Comparison of ENCODE assay signal across 15 cellular contexts in the genomic region with DNA sequence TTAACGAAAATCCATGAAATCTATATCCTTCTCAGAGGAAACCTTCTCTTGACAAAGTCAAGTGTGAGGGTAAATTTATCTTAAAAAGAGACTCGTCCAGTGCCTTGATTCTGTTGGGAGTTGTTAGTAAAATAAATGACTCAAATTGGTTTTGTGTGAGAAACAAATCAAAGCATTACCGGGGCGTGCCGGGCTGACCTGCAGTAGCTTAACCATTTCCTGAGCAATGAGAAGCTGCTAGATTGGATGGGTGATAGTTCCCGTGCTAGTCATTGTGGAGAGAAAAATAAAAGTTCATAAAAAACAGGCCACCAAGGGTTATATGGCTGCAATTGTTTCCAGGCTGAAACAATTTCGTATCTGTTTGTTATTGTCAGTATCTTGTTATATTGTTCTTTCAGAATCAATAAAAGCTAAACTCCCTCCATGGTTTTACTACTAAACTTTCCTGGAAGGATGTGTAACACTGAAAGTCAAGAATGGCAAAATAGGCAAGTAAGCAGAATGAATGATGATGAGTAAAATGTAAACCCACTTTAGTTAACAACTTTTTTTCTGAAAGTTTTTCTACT.
A peak's percentile ranks its signal among the peaks of the same experiment; 100 is the strongest.
DNase-seq lines count a peak whose midpoint lies in the region; ATAC-seq and FAIRE-seq lines count a peak whose summit lies in the region.
"Had no signal": no experiment of that assay in that cellular context is flagged by ENCODE, and none has a peak within 500 bp of the region (broad histone marks: within the 10 kb centered on the region; RNA-seq: fewer than 3 reads in every experiment).

No MANE protein-coding gene starts in this region.

- H3K9ac ChIP-seq in adipocyte (ENCODE audit: low read length) = no peak overlapping the region

- H3K36me3 Mint-ChIP-seq in naive thymus-derived CD4-positive, alpha-beta T cell = no peaks in the 10 kb centered on the region

- no peaks in the 10 kb centered on the region for H3K9me3 ChIP-seq in adipocyte (ENCODE audit: control insufficient read depth, low read length)
- H3K9me3 ChIP-seq in naive thymus-derived CD4-positive, alpha-beta T cell (ENCODE audit: control insufficient read depth in 2 of 3, low read length in 3 of 3) = no peaks in the 10 kb centered on the region
- H3K9me3 ChIP-seq: testis had no signal

- POLR2A ChIA-PET in naive thymus-derived CD4-positive, alpha-beta T cell (lab: Charles Lee) = no interaction called here

- no peak overlapping the region for H3K27ac Mint-ChIP-seq in naive thymus-derived CD4-positive, alpha-beta T cell

- intact Hi-C loops in left colon (cut with DNase I, micrococcal nuclease) = no loop called here
- intact Hi-C loops in naive thymus-derived CD4-positive, alpha-beta T cell (cut with micrococcal nuclease) = no loop called here

- in situ Hi-C loops in ACHN (cut with HindIII; ENCODE audit: low pct_ligation_motif_present, low pct_unique_long_range_greater_than_20kb, low sequenced_read_pairs) = no loop called here

- H3K27ac ChIP-seq in naive thymus-derived CD4-positive, alpha-beta T cell (ENCODE audit: low read depth, low read length) = no peak overlapping the region
- H3K27ac ChIP-seq: testis had no signal

- peaks cover 0 to 6% (median 0%) of the 10 kb centered on the region in 11 donors for H3K9me3 Mint-ChIP-seq in naive thymus-derived CD4-positive, alpha-beta T cell

- H3K27me3 Mint-ChIP-seq in naive thymus-derived CD4-positive, alpha-beta T cell = peaks cover 18 to 41% (median 29%) of the 10 kb centered on the region in 5 donors

- CTCF ChIA-PET in naive thymus-derived CD4-positive, alpha-beta T cell (lab: Charles Lee) = no interaction called here

- peak; percentile 50 for DNase-seq in ACHN
- DNase-seq in HTR-8/SVneo (ENCODE audit: insufficient read length, low spot score) = peak; percentile 7
- DNase-seq in adipocyte (ENCODE audit: low read depth) = no peak
- peak in 1 of 2 donors; percentile 15 for DNase-seq in left colon
- DNase-seq in naive thymus-derived CD4-positive, alpha-beta T cell = no peak
- no peak for DNase-seq in NCI-H146 treated with DMSO at 0.1 percent for 48 hours (lab: John Stamatoyannopoulos, UW; ENCODE audit: unreplicated experiment)
- DNase-seq: activated CD4-positive, alpha-beta T cell treated with anti-CD3 and anti-CD28 coated beads, Interleukin-2, amount 50 U/mL, for 48 hours; C1 segment of cervical spinal cord; KBM-7; posterior cingulate gyrus; testis had no signal

- no peaks in the 10 kb centered on the region for H3K27me3 ChIP-seq in adipocyte (replicated peaks; ENCODE audit: control insufficient read depth, insufficient read depth, low read length)
- peaks cover 3 to 4% of the 10 kb centered on the region in 2 donors for H3K27me3 ChIP-seq in naive thymus-derived CD4-positive, alpha-beta T cell (ENCODE audit: control insufficient read depth in 2 of 2, insufficient read depth in 2 of 2, low read length in 2 of 2)
- H3K27me3 ChIP-seq: testis had no signal

- no peak overlapping the region for H3K4me3 Mint-ChIP-seq in naive thymus-derived CD4-positive, alpha-beta T cell

- ATAC-seq in left colon (peak; percentile 47), GM21529 (IDR thresholded peaks at IDR 0.05; ENCODE audit: unreplicated experiment) (no peak), HG02588 (IDR thresholded peaks at IDR 0.05; ENCODE audit: unreplicated experiment) (no peak)
- no peak for ATAC-seq in naive thymus-derived CD4-positive, alpha-beta T cell
- ATAC-seq: esophagus mucosa, GM12878 had no signal

- no peak for FAIRE-seq in HTR-8/SVneo (lab: Jason Lieb, UNC)
- FAIRE-seq: GM12878 had no signal

- peaks cover 25% of the 10 kb centered on the region for H3K4me1 ChIP-seq in adipocyte (ENCODE audit: control insufficient read depth, insufficient read depth, low read length)
- H3K4me1 ChIP-seq in naive thymus-derived CD4-positive, alpha-beta T cell (ENCODE audit: control insufficient read depth in 2 of 2, insufficient read depth in 2 of 2, low read length in 2 of 2) = no peaks in the 10 kb centered on the region

- peak overlapping the region; percentile 55 for H3K4me3 ChIP-seq in adipocyte (ENCODE audit: low read length)
- no peak overlapping the region for H3K4me3 ChIP-seq in naive thymus-derived CD4-positive, alpha-beta T cell (ENCODE audit: low read length)
- H3K4me3 ChIP-seq: GM12878, testis had no signal

- H3K4me1 Mint-ChIP-seq in naive thymus-derived CD4-positive, alpha-beta T cell = peaks cover 0 to 3% (median 0%) of the 10 kb centered on the region in 7 donors

- no peaks in the 10 kb centered on the region for H3K36me3 ChIP-seq in adipocyte (ENCODE audit: control insufficient read depth, insufficient read depth, low read length, severe bottlenecking)
- no peaks in the 10 kb centered on the region for H3K36me3 ChIP-seq in naive thymus-derived CD4-positive, alpha-beta T cell (ENCODE audit: control insufficient read depth in 2 of 3, insufficient read depth in 3 of 3, low read length in 3 of 3)

Comparison
In these comparisons a context has a peak if more than half of its experiments do, and no peak if none do; other contexts are left out.
1. DNase-seq: peak in ACHN (single experiment) and HTR-8/SVneo (single experiment); none in adipocyte (single experiment), naive thymus-derived CD4-positive, alpha-beta T cell (0 of 9) and NCI-H146 treated with DMSO at 0.1 percent for 48 hours (single experiment).